In genomic region chr7:116543664-116544063, GRCh38 we compare ENCODE assay signal across 1 cellular context.
TF ChIP-seq lines count a peak whose summit lies in the region.

No MANE protein-coding gene starts in this region.

TF ChIP-seq in endothelial cell of umbilical vein, 7 proteins besides CTCF, POLR2A, EP300 and RAD21:
- TF ChIP-seq EZH2 (IDR thresholded peaks at IDR 0.05; ENCODE audit: borderline replicate concordance, low read depth, low read length, severe bottlenecking) (no peak), MYC (IDR thresholded peaks at IDR 0.05; ENCODE audit: low read depth, low read length) (no peak), GATA2 (IDR thresholded peaks at IDR 0.05; ENCODE audit: insufficient read depth, insufficient read length, low read depth, low read length) (no peak), POLR2AphosphoS5 (IDR thresholded peaks at IDR 0.05; ENCODE audit: insufficient read depth, low read depth, low read length) (peak; percentile 20), MAX (IDR thresholded peaks at IDR 0.05; ENCODE audit: insufficient read depth, insufficient read length) (no peak), JUN (IDR thresholded peaks at IDR 0.05; ENCODE audit: borderline replicate concordance, insufficient read depth, insufficient read length, low read depth) (peak; percentile 57), FOS (IDR thresholded peaks at IDR 0.05; ENCODE audit: borderline replicate concordance, insufficient read depth, low read length) (peak; percentile 15)
TF ChIP-seq in endothelial cell of umbilical vein: peak in this region for 3.
